ENCODE assay signal across 23 cellular contexts in the genomic region with DNA sequence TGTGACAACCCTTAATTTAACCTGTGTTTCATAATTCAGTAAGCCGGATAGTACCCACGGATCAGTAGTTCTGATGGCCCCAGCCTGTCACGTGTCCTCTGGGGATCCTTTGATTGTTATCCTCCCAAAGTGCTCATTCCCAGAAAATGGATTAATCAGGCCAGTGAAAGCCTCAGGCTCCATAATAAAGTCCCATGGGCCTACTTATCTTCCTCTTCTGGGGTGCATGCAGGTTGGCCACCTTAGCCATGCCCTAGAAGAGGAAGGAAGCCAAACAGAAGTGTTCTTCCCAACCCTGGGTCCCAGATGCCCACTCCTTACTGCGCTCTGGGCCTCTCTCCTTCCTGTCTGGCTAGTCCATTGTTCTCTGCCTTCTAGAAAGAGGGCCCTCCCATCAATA.
DNase-seq lines count a peak whose midpoint lies in the region; ATAC-seq and TF ChIP-seq lines count a peak whose summit lies in the region.
"Had no signal": no experiment of that assay in that cellular context is flagged by ENCODE, and none has a peak within 500 bp of the region (broad histone marks: within the 10 kb centered on the region; RNA-seq: fewer than 3 reads in every experiment).

No MANE protein-coding gene starts in this region.

- no peak for TF ChIP-seq POLR2A in gastroesophageal sphincter (IDR thresholded peaks at IDR 0.05)
- no peak for TF ChIP-seq POLR2A in sigmoid colon (IDR thresholded peaks at IDR 0.05)

- no peak overlapping the region for H2AFZ ChIP-seq in mammary epithelial cell (ENCODE audit: low read depth, low read length)
- H2AFZ ChIP-seq: PC-9 had no signal

- no peaks in the 10 kb centered on the region for H3K36me3 ChIP-seq in mammary epithelial cell (ENCODE audit: insufficient read depth, low read length)
- H3K36me3 ChIP-seq in gastroesophageal sphincter: no peaks in the 10 kb centered on the region
- H3K36me3 ChIP-seq in sigmoid colon: no peaks in the 10 kb centered on the region

- no peaks in the 10 kb centered on the region for H3K79me2 ChIP-seq in mammary epithelial cell (ENCODE audit: insufficient read depth, low read length)

- TF ChIP-seq EP300 in gastroesophageal sphincter (IDR thresholded peaks at IDR 0.05) (no peak), sigmoid colon (IDR thresholded peaks at IDR 0.05) (no peak)

- WGBS in mammary epithelial cell (ENCODE audit: low coverage, missing lambda C conversion rate): 98% methylated on average over 4 of the region's 4 CpGs
- 96% methylated on average over 3 of the region's 4 CpGs; no CpG with 5 or more reads in 1 of the 2 donors for WGBS in gastroesophageal sphincter (ENCODE audit: low coverage in 1 of 2), 2 donors
- 92 to 96% methylated on average over 4 of the region's 4 CpGs for WGBS in sigmoid colon, 2 donors

- no peaks in the 10 kb centered on the region for H3K9me3 ChIP-seq in mammary epithelial cell (replicated peaks; ENCODE audit: insufficient read depth, low read length)
- H3K9me3 ChIP-seq in gastroesophageal sphincter: no peaks in the 10 kb centered on the region
- no peaks in the 10 kb centered on the region for H3K9me3 ChIP-seq in sigmoid colon

- H3K4me1 ChIP-seq in mammary epithelial cell (ENCODE audit: insufficient read depth, low read length): peaks cover 10% of the 10 kb centered on the region
- H3K4me1 ChIP-seq in gastroesophageal sphincter: peaks cover 9 to 80% (median 18%) of the 10 kb centered on the region in 3 donors
- H3K4me1 ChIP-seq in sigmoid colon: peaks cover 0 to 41% (median 25%) of the 10 kb centered on the region in 4 donors

- H3K4me3 Mint-ChIP-seq in MCF 10A (ENCODE audit: unreplicated experiment): no peak overlapping the region
- H3K4me3 Mint-ChIP-seq: CD8-positive, alpha-beta T cell had no signal

- peak overlapping the region; percentile 63 for H3K27ac Mint-ChIP-seq in MCF 10A (ENCODE audit: low read depth, unreplicated experiment)
- H3K27ac Mint-ChIP-seq: CD8-positive, alpha-beta T cell had no signal

- H3K27me3 ChIP-seq in mammary epithelial cell (ENCODE audit: insufficient read depth, low read length) (no peaks in the 10 kb centered on the region), gastroesophageal sphincter (no peaks in the 10 kb centered on the region), sigmoid colon (no peaks in the 10 kb centered on the region)

- no peaks in the 10 kb centered on the region for H3K27me3 Mint-ChIP-seq in MCF 10A (ENCODE audit: insufficient read depth, unreplicated experiment)

- peaks cover 17% of the 10 kb centered on the region for H3K36me3 Mint-ChIP-seq in MCF 10A (ENCODE audit: insufficient read depth, unreplicated experiment)
- H3K36me3 Mint-ChIP-seq: CD8-positive, alpha-beta T cell had no signal

- H3K4me1 Mint-ChIP-seq in MCF 10A (ENCODE audit: insufficient read depth, unreplicated experiment): peaks cover 42% of the 10 kb centered on the region

- dilution Hi-C loops in mammary epithelial cell (cut with HindIII; ENCODE audit: low sequenced_read_pairs): no loop called here

- ATAC-seq in gastroesophageal sphincter (no peak), GM19351 (IDR thresholded peaks at IDR 0.05; ENCODE audit: unreplicated experiment) (no peak)
- ATAC-seq: CD8-positive, alpha-beta T cell; HepG2; K562 had no signal

- no TSS peak for BruUV-seq in MCF 10A (replicated peaks; lab: Mats Ljungman, UMichigan)
- no TSS peak for BruUV-seq in mammary epithelial cell (replicated peaks; lab: Mats Ljungman, UMichigan)

- CTCF ChIA-PET in MCF 10A (lab: Yijun Ruan, JAX) (interaction anchor here (0.5 to 0.6 kb wide), 2 partner anchors 83 to 346 kb away, joined by 3 read pairs; no protein-coding TSS in a partner anchor), mammary epithelial cell (lab: Charles Lee; ENCODE audit: low non-redundant PET) (no interaction called here)

- in situ Hi-C loops in mammary epithelial cell (cut with MboI; ENCODE audit: low sequenced_read_pairs in 2 of 2): no loop called here

- no peak overlapping the region for H3K27ac ChIP-seq in mammary epithelial cell (ENCODE audit: insufficient read depth, low read depth, low read length)
- peak overlapping the region; percentile 5 to 89 (median 85) for H3K27ac ChIP-seq in gastroesophageal sphincter
- peak overlapping the region; percentile 1 to 83 (median 79) for H3K27ac ChIP-seq in sigmoid colon
- H3K27ac ChIP-seq: PC-9 had no signal

- no peak overlapping the region for H3K4me2 ChIP-seq in mammary epithelial cell (ENCODE audit: insufficient read depth, low read depth, low read length)
- H3K4me2 ChIP-seq: PC-9 had no signal

- TF ChIP-seq CTCF in MCF 10A (IDR thresholded peaks at IDR 0.05; ENCODE audit: unreplicated experiment): no peak
- no peak for TF ChIP-seq CTCF in mammary epithelial cell (conservative IDR thresholded peaks at IDR 0.05 in 1 of 2, IDR thresholded peaks at IDR 0.05 in 1 of 2; ENCODE audit: extremely low read depth in 1 of 2, insufficient read depth in 1 of 2, low read depth in 1 of 2, low read length in 2 of 2)
- TF ChIP-seq CTCF in gastroesophageal sphincter (IDR thresholded peaks at IDR 0.05): no peak
- no peak for TF ChIP-seq CTCF in sigmoid colon (IDR thresholded peaks at IDR 0.05)

- no peaks in the 10 kb centered on the region for H4K20me1 ChIP-seq in mammary epithelial cell (ENCODE audit: insufficient read depth, low read length)

- DNase-seq in MCF 10A (ENCODE audit: unreplicated experiment): no peak
- no peak for DNase-seq in mammary epithelial cell
- peak; percentile 46 for DNase-seq in NCI-H82 treated with DMSO at 0.1 percent for 48 hours (lab: John Stamatoyannopoulos, UW; ENCODE audit: unreplicated experiment)
- DNase-seq in sigmoid colon: no peak
- no peak for DNase-seq in activated CD4-positive, alpha-beta T cell treated with anti-CD3 and anti-CD28 coated beads, Interleukin-2, amount 50 U/mL, for 1 hour
- DNase-seq in NK-92 (lab: John Stamatoyannopoulos, UW; ENCODE audit: unreplicated experiment): no peak
- DNase-seq: 8988T; C1 segment of cervical spinal cord; CD8-positive, alpha-beta T cell; GOT3; HCEC 1CT; NCI-H1092; NCI-H1436; NCI-H2029; NCI-H2227 treated with DMSO at 0.1 percent for 48 hours; NCI-H510A; PC-9; RPMI8226; SIG-M5 had no signal

- H3K4me3 ChIP-seq in mammary epithelial cell (replicated peaks in 1 of 3; ENCODE audit: insufficient read depth in 1 of 3, low read depth in 2 of 3, low read length in 3 of 3) (no peak overlapping the region), gastroesophageal sphincter (no peak overlapping the region), sigmoid colon (no peak overlapping the region)
- H3K4me3 ChIP-seq: K562, PC-9 had no signal

- POLR2A ChIA-PET in MCF 10A (lab: Yijun Ruan, JAX): no interaction called here

- no peaks in the 10 kb centered on the region for H3K9me3 Mint-ChIP-seq in MCF 10A (ENCODE audit: unreplicated experiment)
- H3K9me3 Mint-ChIP-seq: CD8-positive, alpha-beta T cell had no signal

- H3K9ac ChIP-seq in mammary epithelial cell (ENCODE audit: insufficient read depth, low read length): no peak overlapping the region

- intact Hi-C loops in MCF 10A (cut with micrococcal nuclease): no loop called here
- intact Hi-C loops in mammary epithelial cell (cut with micrococcal nuclease): no loop called here
- intact Hi-C loops in sigmoid colon (cut with DNase I): no loop called here
